Comparison of ENCODE assay signal across 8 cellular contexts in the genomic region with DNA sequence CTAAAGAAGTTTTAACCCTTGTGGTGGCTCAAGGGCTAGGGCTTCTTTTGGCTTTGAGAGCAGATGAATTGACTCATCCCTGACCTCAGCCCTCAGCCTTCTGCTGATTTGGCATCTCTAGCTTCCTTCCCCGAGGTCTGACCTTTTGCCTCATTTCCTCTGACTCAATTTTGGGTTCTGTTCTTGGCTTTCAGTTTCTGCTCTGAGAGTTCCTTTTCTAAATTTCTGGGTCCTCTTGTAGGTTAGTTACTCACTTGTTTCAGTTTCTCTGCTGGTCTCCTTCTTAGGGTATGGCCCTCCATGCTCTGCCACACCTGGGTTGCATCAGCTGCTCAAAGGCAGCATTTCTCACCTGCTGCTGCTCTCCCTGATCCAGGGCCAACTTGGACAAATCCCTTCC. TPM values are rescaled to one million over a fixed set of nuclear protein-coding genes. Genes with fewer than 3 reads are reported as not detected.
DNase-seq lines count a peak whose midpoint lies in the region; ATAC-seq and TF ChIP-seq lines count a peak whose summit lies in the region.

No MANE protein-coding gene starts in this region.

- no peaks in the 10 kb centered on the region for H3K27me3 ChIP-seq in naive thymus-derived CD4-positive, alpha-beta T cell (ENCODE audit: control insufficient read depth in 2 of 2, insufficient read depth in 2 of 2, low read length in 2 of 2)
- H3K27me3 ChIP-seq in Karpas-422 (ENCODE audit: low read length): no peaks in the 10 kb centered on the region

- peak overlapping the region in 1 of 10 donors; percentile 3 for H3K4me3 Mint-ChIP-seq in naive thymus-derived CD4-positive, alpha-beta T cell

- peak; percentile 100 for ATAC-seq in GM19467 (IDR thresholded peaks at IDR 0.05; ENCODE audit: unreplicated experiment)
- ATAC-seq in HG03442 (IDR thresholded peaks at IDR 0.05; ENCODE audit: unreplicated experiment): peak; percentile 99
- ATAC-seq in SK-N-SH treated with all-trans-retinoic acid at 6 μM for 48 hours: peak; percentile 70; the same call in 2 of the 3 replicates
- peak; percentile 94 for ATAC-seq in naive thymus-derived CD4-positive, alpha-beta T cell

- no peak overlapping the region for H3K4me2 ChIP-seq in Karpas-422 (ENCODE audit: low read depth, low read length, poor library complexity, severe bottlenecking)

- H3K4me1 ChIP-seq in naive thymus-derived CD4-positive, alpha-beta T cell (ENCODE audit: control insufficient read depth in 2 of 2, insufficient read depth in 2 of 2, low read length in 2 of 2): no peaks in the 10 kb centered on the region
- peaks cover 15% of the 10 kb centered on the region for H3K4me1 ChIP-seq in Karpas-422 (ENCODE audit: low read length)

- H3K4me1 Mint-ChIP-seq in naive thymus-derived CD4-positive, alpha-beta T cell: peaks cover 0 to 26% (median 0%) of the 10 kb centered on the region in 7 donors

- no peak overlapping the region for H3K27ac ChIP-seq in naive thymus-derived CD4-positive, alpha-beta T cell (ENCODE audit: low read depth, low read length)
- no peak overlapping the region for H3K27ac ChIP-seq in Karpas-422 (ENCODE audit: low read length)

- H3K4me3 ChIP-seq in naive thymus-derived CD4-positive, alpha-beta T cell (ENCODE audit: low read length): no peak overlapping the region
- H3K4me3 ChIP-seq in Karpas-422 (ENCODE audit: low read length): no peak overlapping the region

- DNase-seq in ELF-1 (ENCODE audit: low read depth, low spot score) (peak; percentile 5), cerebellum (ENCODE audit: low spot score) (peak; percentile 45), Karpas-422 (no peak), COR-L47 (lab: John Stamatoyannopoulos, UW) (no peak)
- DNase-seq in naive thymus-derived CD4-positive, alpha-beta T cell: peak in 1 of 9 donors; percentile 67

- no peaks in the 10 kb centered on the region for H3K79me2 ChIP-seq in Karpas-422 (ENCODE audit: low read length)

- CTCF ChIA-PET in naive thymus-derived CD4-positive, alpha-beta T cell (lab: Charles Lee): no interaction called here

- no peaks in the 10 kb centered on the region for H3K9me3 ChIP-seq in naive thymus-derived CD4-positive, alpha-beta T cell (ENCODE audit: control insufficient read depth in 2 of 3, low read length in 3 of 3)
- no peaks in the 10 kb centered on the region for H3K9me3 ChIP-seq in Karpas-422 (ENCODE audit: low read length)

- POLR2A ChIA-PET in naive thymus-derived CD4-positive, alpha-beta T cell (lab: Charles Lee): no interaction called here

- peaks cover 0 to 9% (median 0%) of the 10 kb centered on the region in 11 donors for H3K9me3 Mint-ChIP-seq in naive thymus-derived CD4-positive, alpha-beta T cell

- no peak overlapping the region for H3K9ac ChIP-seq in Karpas-422 (ENCODE audit: low read length)

- H3K27ac Mint-ChIP-seq in naive thymus-derived CD4-positive, alpha-beta T cell: peak overlapping the region in 1 of 9 donors; percentile 67

- H4K20me1 ChIP-seq in Karpas-422 (ENCODE audit: insufficient read depth, low read depth, low read length): no peaks in the 10 kb centered on the region

- no peaks in the 10 kb centered on the region for H3K36me3 ChIP-seq in naive thymus-derived CD4-positive, alpha-beta T cell (ENCODE audit: control insufficient read depth in 2 of 3, insufficient read depth in 3 of 3, low read length in 3 of 3)
- no peaks in the 10 kb centered on the region for H3K36me3 ChIP-seq in Karpas-422 (ENCODE audit: insufficient read depth, low read length)

- H2AFZ ChIP-seq in Karpas-422 (ENCODE audit: low read length): no peak overlapping the region

- H3K36me3 Mint-ChIP-seq in naive thymus-derived CD4-positive, alpha-beta T cell: peaks cover 0 to 17% (median 0%) of the 10 kb centered on the region in 5 donors

- intact Hi-C loops in naive thymus-derived CD4-positive, alpha-beta T cell (cut with micrococcal nuclease): loop anchor here in 1 of 2 donors (1.0 to 10.0 kb wide), 6 partner anchors 18 to 747 kb away; no protein-coding TSS in a partner anchor

- H3K27me3 Mint-ChIP-seq in naive thymus-derived CD4-positive, alpha-beta T cell: peaks cover 18 to 24% (median 19%) of the 10 kb centered on the region in 5 donors

- no peaks in the 10 kb centered on the region for H3K9me2 ChIP-seq in Karpas-422 (replicated peaks; ENCODE audit: insufficient read depth, low read length)

TF ChIP-seq in SK-N-SH treated with all-trans-retinoic acid at 6 μM for 48 hours, 23 proteins besides CTCF, POLR2A, EP300 and RAD21:
- TF ChIP-seq, protein P1, sequence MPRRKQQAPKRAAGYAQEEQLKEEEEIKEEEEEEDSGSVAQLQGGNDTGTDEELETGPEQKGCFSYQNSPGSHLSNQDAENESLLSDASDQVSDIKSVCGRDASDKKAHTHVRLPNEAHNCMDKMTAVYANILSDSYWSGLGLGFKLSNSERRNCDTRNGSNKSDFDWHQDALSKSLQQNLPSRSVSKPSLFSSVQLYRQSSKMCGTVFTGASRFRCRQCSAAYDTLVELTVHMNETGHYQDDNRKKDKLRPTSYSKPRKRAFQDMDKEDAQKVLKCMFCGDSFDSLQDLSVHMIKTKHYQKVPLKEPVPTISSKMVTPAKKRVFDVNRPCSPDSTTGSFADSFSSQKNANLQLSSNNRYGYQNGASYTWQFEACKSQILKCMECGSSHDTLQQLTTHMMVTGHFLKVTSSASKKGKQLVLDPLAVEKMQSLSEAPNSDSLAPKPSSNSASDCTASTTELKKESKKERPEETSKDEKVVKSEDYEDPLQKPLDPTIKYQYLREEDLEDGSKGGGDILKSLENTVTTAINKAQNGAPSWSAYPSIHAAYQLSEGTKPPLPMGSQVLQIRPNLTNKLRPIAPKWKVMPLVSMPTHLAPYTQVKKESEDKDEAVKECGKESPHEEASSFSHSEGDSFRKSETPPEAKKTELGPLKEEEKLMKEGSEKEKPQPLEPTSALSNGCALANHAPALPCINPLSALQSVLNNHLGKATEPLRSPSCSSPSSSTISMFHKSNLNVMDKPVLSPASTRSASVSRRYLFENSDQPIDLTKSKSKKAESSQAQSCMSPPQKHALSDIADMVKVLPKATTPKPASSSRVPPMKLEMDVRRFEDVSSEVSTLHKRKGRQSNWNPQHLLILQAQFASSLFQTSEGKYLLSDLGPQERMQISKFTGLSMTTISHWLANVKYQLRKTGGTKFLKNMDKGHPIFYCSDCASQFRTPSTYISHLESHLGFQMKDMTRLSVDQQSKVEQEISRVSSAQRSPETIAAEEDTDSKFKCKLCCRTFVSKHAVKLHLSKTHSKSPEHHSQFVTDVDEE (CRISPR knock-in tag; IDR thresholded peaks at IDR 0.05): no peak
- TF ChIP-seq, protein P2, sequence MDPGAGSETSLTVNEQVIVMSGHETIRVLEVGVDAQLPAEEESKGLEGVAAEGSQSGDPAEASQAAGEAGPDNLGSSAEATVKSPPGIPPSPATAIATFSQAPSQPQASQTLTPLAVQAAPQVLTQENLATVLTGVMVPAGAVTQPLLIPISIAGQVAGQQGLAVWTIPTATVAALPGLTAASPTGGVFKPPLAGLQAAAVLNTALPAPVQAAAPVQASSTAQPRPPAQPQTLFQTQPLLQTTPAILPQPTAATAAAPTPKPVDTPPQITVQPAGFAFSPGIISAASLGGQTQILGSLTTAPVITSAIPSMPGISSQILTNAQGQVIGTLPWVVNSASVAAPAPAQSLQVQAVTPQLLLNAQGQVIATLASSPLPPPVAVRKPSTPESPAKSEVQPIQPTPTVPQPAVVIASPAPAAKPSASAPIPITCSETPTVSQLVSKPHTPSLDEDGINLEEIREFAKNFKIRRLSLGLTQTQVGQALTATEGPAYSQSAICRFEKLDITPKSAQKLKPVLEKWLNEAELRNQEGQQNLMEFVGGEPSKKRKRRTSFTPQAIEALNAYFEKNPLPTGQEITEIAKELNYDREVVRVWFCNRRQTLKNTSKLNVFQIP (CRISPR knock-in tag; IDR thresholded peaks at IDR 0.05; ENCODE audit: borderline replicate concordance, low read depth): no peak
- TF ChIP-seq ARNTL (CRISPR knock-in tag; IDR thresholded peaks at IDR 0.05; ENCODE audit: borderline replicate concordance, low read depth) (no peak), ISL1 (CRISPR knock-in tag; IDR thresholded peaks at IDR 0.05) (no peak)

RNA-seq across cellular contexts. Expression of gene PDE4B, which starts 19.4 kb away (rescaled TPM):
- total RNA-seq in cerebellum: 122 TPM
- 10 to 100 TPM; 43.5 to 99.2 (median 46.7) TPM for total RNA-seq in naive thymus-derived CD4-positive, alpha-beta T cell
- polyA plus RNA-seq in naive thymus-derived CD4-positive, alpha-beta T cell: 10 to 100 TPM; 46.4 to 48.1 TPM
- 5.5 and 7.2 TPM in 2 replicates for total RNA-seq in Karpas-422 (2014; rRNA removed; shearing (Covaris generic); ENCODE audit: low replicate concordance)

Comparison
In these comparisons a context has a peak if more than half of its experiments do, and no peak if none do; other contexts are left out.
1. DNase-seq: peak in ELF-1 (single experiment) and cerebellum (single experiment); none in Karpas-422 (single experiment) and COR-L47 (single experiment).
2. Peak in every context shown above with its lines, with median percentiles within 50 percentile points of each other: ATAC-seq.